ENCODE assay signal across 19 cellular contexts in genomic region chr3:127529346-127530188, GRCh38.
DNase-seq lines count a peak whose midpoint lies in the region; ATAC-seq and TF ChIP-seq lines count a peak whose summit lies in the region.
"Had no signal": no experiment of that assay in that cellular context is flagged by ENCODE, and none has a peak within 500 bp of the region (broad histone marks: within the 10 kb centered on the region; RNA-seq: fewer than 3 reads in every experiment).

No MANE protein-coding gene starts in this region.

- H3K4me1 Mint-ChIP-seq in stimulated activated naive B cell treated with anti-CD40 and anti-IgM and Interleukin-4, amounts not matched to agents 10 μg/mL and 1 μg/mL and 100 μg/mL, for 72 hours: peaks cover 0 to 2% of the 10 kb centered on the region in 2 donors

- no peaks in the 10 kb centered on the region for H3K36me3 Mint-ChIP-seq in stimulated activated naive B cell treated with anti-CD40 and anti-IgM and Interleukin-4, amounts not matched to agents 10 μg/mL and 1 μg/mL and 100 μg/mL, for 72 hours
- H3K36me3 Mint-ChIP-seq: IgD-negative memory B cell had no signal

- no peak overlapping the region for H3K4me3 ChIP-seq in BLaER1
- H3K4me3 ChIP-seq: MG63 had no signal

- peak; percentile 28 for DNase-seq in GM13976 (ENCODE audit: low spot score)
- DNase-seq in RPMI8226: peak; percentile 80
- peak; percentile 57 for DNase-seq in medulla oblongata (ENCODE audit: extremely low spot score)
- DNase-seq in activated effector memory CD4-positive, alpha-beta T cell treated with anti-CD3 and anti-CD28 coated beads, Interleukin-2, amount 50 U/mL, for 16 hours: no peak
- no peak for DNase-seq in anterior cingulate cortex (lab: John Stamatoyannopoulos, UW)
- DNase-seq in stimulated activated naive B cell treated with anti-CD40 and anti-IgM and Interleukin-4, amounts not matched to agents 10 μg/mL and 1 μg/mL and 100 μg/mL, for 72 hours: no peak
- DNase-seq: DMS 273 treated with DMSO at 0.1 percent for 48 hours, DND-41, H9, Kasumi-1, MG63, NCI-H1105 treated with DMSO at 0.1 percent for 48 hours, NCI-H1694, NCI-H2107, NCI-H2227 treated with DMSO at 0.1 percent for 48 hours, NCI-H524, NCI-H82 had no signal

- no peak overlapping the region for H3K9ac ChIP-seq in BLaER1

- TF ChIP-seq CTCF in GM13976 (IDR thresholded peaks at IDR 0.05; ENCODE audit: borderline replicate concordance, control extremely low read depth, extremely low read depth, insufficient read depth, missing control alignments): no peak

- H3K27ac Mint-ChIP-seq in stimulated activated naive B cell treated with anti-CD40 and anti-IgM and Interleukin-4, amounts not matched to agents 10 μg/mL and 1 μg/mL and 100 μg/mL, for 72 hours: no peak overlapping the region
- H3K27ac Mint-ChIP-seq: H9 had no signal

- in situ Hi-C loops in GM13976 (cut with MboI; ENCODE audit: low sequenced_read_pairs, unreplicated experiment): no loop called here

- H3K9me3 Mint-ChIP-seq in stimulated activated naive B cell treated with anti-CD40 and anti-IgM and Interleukin-4, amounts not matched to agents 10 μg/mL and 1 μg/mL and 100 μg/mL, for 72 hours: no peaks in the 10 kb centered on the region
- H3K9me3 Mint-ChIP-seq: IgD-negative memory B cell had no signal

- peaks cover 65% of the 10 kb centered on the region for H3K4me1 ChIP-seq in BLaER1

- ATAC-seq in stimulated activated naive B cell treated with anti-CD40 and anti-IgM and Interleukin-4, amounts not matched to agents 10 μg/mL and 1 μg/mL and 100 μg/mL, for 72 hours (replicated peaks): no peak

- no peaks in the 10 kb centered on the region for H4K20me1 ChIP-seq in BLaER1

- no peaks in the 10 kb centered on the region for H3K27me3 ChIP-seq in BLaER1
- H3K27me3 ChIP-seq: MG63 had no signal

- no peaks in the 10 kb centered on the region for H3K36me3 ChIP-seq in BLaER1
- H3K36me3 ChIP-seq: MG63 had no signal

- peak overlapping the region; percentile 58 for H3K27ac ChIP-seq in BLaER1

- H3K27me3 Mint-ChIP-seq in stimulated activated naive B cell treated with anti-CD40 and anti-IgM and Interleukin-4, amounts not matched to agents 10 μg/mL and 1 μg/mL and 100 μg/mL, for 72 hours: peaks cover 18 to 27% of the 10 kb centered on the region in 2 donors

- H3K9me3 ChIP-seq in BLaER1: peaks cover 6% of the 10 kb centered on the region; the same call in 1 of the 2 replicates
- H3K9me3 ChIP-seq: MG63 had no signal

- no peak overlapping the region for H3K4me3 Mint-ChIP-seq in stimulated activated naive B cell treated with anti-CD40 and anti-IgM and Interleukin-4, amounts not matched to agents 10 μg/mL and 1 μg/mL and 100 μg/mL, for 72 hours
- H3K4me3 Mint-ChIP-seq: H9, IgD-negative memory B cell had no signal

- peak overlapping the region; percentile 81 for H3K4me2 ChIP-seq in BLaER1

Comparison
In these comparisons a context has a peak if more than half of its experiments do, and no peak if none do; other contexts are left out.
1. DNase-seq: peak in GM13976 (single experiment), RPMI8226 (single experiment) and medulla oblongata (single experiment); none in activated effector memory CD4-positive, alpha-beta T cell treated with anti-CD3 and anti-CD28 coated beads, Interleukin-2, amount 50 U/mL, for 16 hours (single experiment), anterior cingulate cortex (0 of 58) and stimulated activated naive B cell treated with anti-CD40 and anti-IgM and Interleukin-4, amounts not matched to agents 10 μg/mL and 1 μg/mL and 100 μg/mL, for 72 hours (single experiment).